Comparison of ENCODE assay signal across 8 cellular contexts in genomic region chr10:71696635-71697326, GRCh38. TPM values are rescaled to one million over a fixed set of nuclear protein-coding genes. Genes with fewer than 3 reads are reported as not detected.
DNase-seq lines count a peak whose midpoint lies in the region; ATAC-seq and TF ChIP-seq lines count a peak whose summit lies in the region.

No MANE protein-coding gene starts in this region.

- TF ChIP-seq EP300 in transverse colon (IDR thresholded peaks at IDR 0.05; ENCODE audit: low read depth) = no peak

- H3K36me3 ChIP-seq in esophagus squamous epithelium (no peaks in the 10 kb centered on the region), transverse colon (no peaks in the 10 kb centered on the region)

- H3K4me3 ChIP-seq in esophagus squamous epithelium (no peak overlapping the region), transverse colon (no peak overlapping the region)

- H3K9me3 ChIP-seq in esophagus squamous epithelium = no peaks in the 10 kb centered on the region
- H3K9me3 ChIP-seq in transverse colon = no peaks in the 10 kb centered on the region

- peak; percentile 16 for DNase-seq in NCI-H748 (lab: John Stamatoyannopoulos, UW; ENCODE audit: unreplicated experiment)
- no peak for DNase-seq in NCI-H748 treated with DMSO at 0.1 percent for 48 hours (lab: John Stamatoyannopoulos, UW)
- peak; percentile 18 to 45 for DNase-seq in NOMO-1 (lab: John Stamatoyannopoulos, UW; ENCODE audit: unreplicated experiment in 2 of 2)
- peak; percentile 73 for DNase-seq in activated CD8-positive, alpha-beta memory T cell treated with anti-CD3 and anti-CD28 coated beads, Interleukin-2, amount 50 U/mL, for 4 hours
- DNase-seq in esophagus squamous epithelium (lab: John Stamatoyannopoulos, UW) = no peak
- peak; percentile 71 for DNase-seq in omental fat pad (ENCODE audit: low spot score)
- DNase-seq in transverse colon = peak; percentile 80

- in situ Hi-C loops in transverse colon (cut with MboI; ENCODE audit: low pct_ligation_motif_present in 1 of 4, low pct_unique_long_range_greater_than_20kb in 1 of 4, low sequenced_read_pairs in 3 of 4) = no loop called here

- ATAC-seq in omental fat pad (ENCODE audit: low FRiP score) (no peak), HG03378 (IDR thresholded peaks at IDR 0.05; ENCODE audit: unreplicated experiment) (no peak)

- TF ChIP-seq CTCF in esophagus squamous epithelium (IDR thresholded peaks at IDR 0.05) = peak; percentile 66 to 87 (median 78)
- peak in 1 of 3 donors; percentile 24 for TF ChIP-seq CTCF in omental fat pad (IDR thresholded peaks at IDR 0.05)
- TF ChIP-seq CTCF in transverse colon (IDR thresholded peaks at IDR 0.05) = peak; percentile 86 to 90 (median 88)

- no peak for TF ChIP-seq POLR2A in esophagus squamous epithelium (IDR thresholded peaks at IDR 0.05)
- no peak for TF ChIP-seq POLR2A in transverse colon (IDR thresholded peaks at IDR 0.05)

- WGBS in esophagus squamous epithelium, 2 donors = 33 to 51% methylated on average over 5 to 7 of the region's 10 CpGs
- WGBS in transverse colon (ENCODE audit: low coverage in 1 of 2), 2 donors = 43% methylated on average over 10 of the region's 10 CpGs; no CpG with 5 or more reads in 1 of the 2 donors

- H3K4me1 ChIP-seq in esophagus squamous epithelium = peaks cover 0 to 46% (median 9%) of the 10 kb centered on the region in 3 donors
- peaks cover 4 to 6% (median 5%) of the 10 kb centered on the region in 4 donors for H3K4me1 ChIP-seq in transverse colon

- intact Hi-C loops in esophagus squamous epithelium (cut with DNase I) = no loop called here
- intact Hi-C loops in transverse colon (cut with DNase I; ENCODE audit: low total_unique reads) = loop anchor here (10.0 kb wide), 1 partner anchor 108 kb away; no protein-coding TSS in a partner anchor

- no peaks in the 10 kb centered on the region for H3K27me3 ChIP-seq in esophagus squamous epithelium
- H3K27me3 ChIP-seq in transverse colon = no peaks in the 10 kb centered on the region

- H3K27ac ChIP-seq in esophagus squamous epithelium (no peak overlapping the region), transverse colon (no peak overlapping the region)

RNA-seq across cellular contexts. Expression of gene C10orf105, which starts 22.8 kb away (rescaled TPM):
- total RNA-seq in esophagus squamous epithelium (under 1 TPM in 2 of 4 donors, not detected in 2; under 0.01 to 0.15 TPM), omental fat pad (under 1 TPM; 0.16 to 0.56 (median 0.31) TPM), transverse colon (under 1 TPM in 1 of 4 donors, not detected in 3; 0.16 TPM)

Comparison
In these comparisons a context has a peak if more than half of its experiments do, and no peak if none do; other contexts are left out.
1. DNase-seq: peak in NCI-H748 (single experiment), NOMO-1 (2 of 2), activated CD8-positive, alpha-beta memory T cell treated with anti-CD3 and anti-CD28 coated beads, Interleukin-2, amount 50 U/mL, for 4 hours (single experiment), omental fat pad (single experiment) and transverse colon (single experiment); none in NCI-H748 treated with DMSO at 0.1 percent for 48 hours (single experiment) and esophagus squamous epithelium (single experiment).